ENCODE assay signal across 1 cellular context in genomic region chr17:2852729-2853110, GRCh38.
TF ChIP-seq lines count a peak whose summit lies in the region.

No MANE protein-coding gene starts in this region.

TF ChIP-seq in SK-N-SH treated with all-trans-retinoic acid at 6 μM for 48 hours, 23 proteins besides CTCF, POLR2A, EP300 and RAD21 (continued from another document):
- no peak for TF ChIP-seq CREB5 (CRISPR knock-in tag; IDR thresholded peaks at IDR 0.05; ENCODE audit: low read depth)
- TF ChIP-seq SNAI2 (CRISPR knock-in tag; IDR thresholded peaks at IDR 0.05), result no peak
- TF ChIP-seq OSR1 (CRISPR knock-in tag; IDR thresholded peaks at IDR 0.05), result no peak
- TF ChIP-seq ZC3H10 (CRISPR knock-in tag; IDR thresholded peaks at IDR 0.05), result no peak
- no peak for TF ChIP-seq ISL1 (CRISPR knock-in tag; IDR thresholded peaks at IDR 0.05)
- TF ChIP-seq ESRRG (CRISPR knock-in tag; IDR thresholded peaks at IDR 0.05), result no peak
- TF ChIP-seq CSDC2 (CRISPR knock-in tag; IDR thresholded peaks at IDR 0.05), result no peak
- no peak for TF ChIP-seq POU6F1 (CRISPR knock-in tag; IDR thresholded peaks at IDR 0.05; ENCODE audit: borderline replicate concordance, low read depth)
- no peak for TF ChIP-seq CSRNP3 (CRISPR knock-in tag; IDR thresholded peaks at IDR 0.05)
- no peak for TF ChIP-seq TOX (CRISPR knock-in tag; IDR thresholded peaks at IDR 0.05; ENCODE audit: borderline replicate concordance)
- no peak for TF ChIP-seq ZFP3 (CRISPR knock-in tag; IDR thresholded peaks at IDR 0.05)
- TF ChIP-seq TCF4 (CRISPR knock-in tag; IDR thresholded peaks at IDR 0.05; ENCODE audit: borderline replicate concordance), result no peak
- no peak for TF ChIP-seq PPARA (CRISPR knock-in tag; IDR thresholded peaks at IDR 0.05; ENCODE audit: borderline replicate concordance)
TF ChIP-seq in SK-N-SH treated with all-trans-retinoic acid at 6 μM for 48 hours: peak in this region for 0.
